Comparison of ENCODE assay signal across 2 cellular contexts in genomic region chr17:41823141-41823524, GRCh38.
A peak's percentile ranks its signal among the peaks of the same experiment; 100 is the strongest.
TF ChIP-seq lines count a peak whose summit lies in the region.

No MANE protein-coding gene starts in this region.

TF ChIP-seq in HepG2, 621 proteins besides CTCF, POLR2A, EP300 and RAD21:
- TF ChIP-seq KDM2A (CRISPR knock-in tag; IDR thresholded peaks at IDR 0.05; ENCODE audit: borderline replicate concordance, low read depth) (peak; percentile 28; the same call in 1 of the 2 replicates), KDM4B (CRISPR knock-in tag; IDR thresholded peaks at IDR 0.05) (no peak), POLR2G (IDR thresholded peaks at IDR 0.05; ENCODE audit: low read depth, low read length) (peak; percentile 64), RXRB (CRISPR knock-in tag; IDR thresholded peaks at IDR 0.05; ENCODE audit: borderline replicate concordance) (0 out of 2 replicates have a peak, but pooled peaks have one; percentile 17), HDAC1 (CRISPR knock-in tag; IDR thresholded peaks at IDR 0.05) (no peak), SSRP1 (CRISPR knock-in tag; IDR thresholded peaks at IDR 0.05) (0 out of 2 replicates have a peak, but pooled peaks have one; percentile 45), ZC3H13 (CRISPR knock-in tag; IDR thresholded peaks at IDR 0.05) (peak; percentile 42; the same call in 1 of the 2 replicates), GLI4 (CRISPR knock-in tag; IDR thresholded peaks at IDR 0.05; ENCODE audit: borderline replicate concordance) (no peak), SOX6 (IDR thresholded peaks at IDR 0.05) (no peak), SOX6 (CRISPR knock-in tag; IDR thresholded peaks at IDR 0.05) (0 out of 2 replicates have a peak, but pooled peaks have one; percentile 24)

TF ChIP-seq in SK-N-SH treated with all-trans-retinoic acid at 6 μM for 48 hours, 23 proteins besides CTCF, POLR2A, EP300 and RAD21:
- no peak for TF ChIP-seq CREB5 (CRISPR knock-in tag; IDR thresholded peaks at IDR 0.05; ENCODE audit: low read depth)
